ENCODE assay signal across 13 cellular contexts in genomic region chr2:231067531-231067930, GRCh38. TPM values are rescaled to one million over a fixed set of nuclear protein-coding genes. Genes with fewer than 3 reads are reported as not detected.
DNase-seq lines count a peak whose midpoint lies in the region; ATAC-seq, FAIRE-seq and TF ChIP-seq lines count a peak whose summit lies in the region.
"Not testable (repeated sequence)": the region's sequence is repeated elsewhere in the genome, so short reads cannot be mapped to it uniquely, and the experiment has no call there.
"Had no signal": no experiment of that assay in that cellular context is flagged by ENCODE, and none has a peak within 500 bp of the region (broad histone marks: within the 10 kb centered on the region; RNA-seq: fewer than 3 reads in every experiment).

No MANE protein-coding gene starts in this region.

- peaks cover 21% of the 10 kb centered on the region for H4K20me1 ChIP-seq in PC-9 (ENCODE audit: insufficient read depth)
- not testable (repeated sequence) for H4K20me1 ChIP-seq in HepG2 (ENCODE audit: insufficient read depth, low read length)
- H4K20me1 ChIP-seq in smooth muscle cell (ENCODE audit: low read depth) = peaks cover 48% of the 10 kb centered on the region

- not testable (repeated sequence) for TF ChIP-seq RAD21 in A549 (conservative IDR thresholded peaks at IDR 0.05 in 1 of 2, IDR thresholded peaks at IDR 0.05 in 1 of 2); HepG2 (CRISPR knock-in tag; IDR thresholded peaks at IDR 0.05)

- TF ChIP-seq EP300 in A549 (IDR thresholded peaks at IDR 0.05); HepG2 (IDR thresholded peaks at IDR 0.05; ENCODE audit: low read depth in 2 of 2, low read length in 2 of 2); HepG2 (CRISPR knock-in tag; IDR thresholded peaks at IDR 0.05; ENCODE audit: borderline replicate concordance): not testable (repeated sequence)

- POLR2A ChIA-PET in A549 (lab: Yijun Ruan, JAX) = interaction anchor here (1.6 kb wide), 1 partner anchor 384 kb away, joined by 11 read pairs; no protein-coding TSS in a partner anchor
- POLR2A ChIA-PET in HEK293 (lab: Yijun Ruan, JAX); PC-9 (lab: Charles Lee; ENCODE audit: unreplicated experiment): not testable (repeated sequence)
- POLR2A ChIA-PET in activated CD8-positive, alpha-beta T cell treated with anti-CD3 and anti-CD28 coated beads for 36 hours (lab: Charles Lee) = interaction anchor here (0.6 to 2.3 kb wide), 2 partner anchors 9 to 29 kb away, joined by 3 to 9 read pairs; no protein-coding TSS in a partner anchor
- POLR2A ChIA-PET in HepG2 (lab: Yijun Ruan, JAX) = interaction anchor here (0.7 to 1.5 kb wide), 4 partner anchors 9 to 17 kb away, joined by 3 to 16 read pairs (median 6); no protein-coding TSS in a partner anchor

- peaks cover 42% of the 10 kb centered on the region for H3F3A ChIP-seq in PC-9 (ENCODE audit: insufficient read depth, low read depth)
- H3F3A ChIP-seq in smooth muscle cell (ENCODE audit: low read depth) = peaks cover 19% of the 10 kb centered on the region

- not testable (repeated sequence) for H3K4me3 Mint-ChIP-seq in activated CD8-positive, alpha-beta T cell treated with anti-CD3 and anti-CD28 coated beads for 36 hours; activated naive CD8-positive, alpha-beta T cell treated with anti-CD3 and anti-CD28 coated beads, Interleukin-2, amount 50 U/mL, for 24 hours

- ATAC-seq in A549; activated CD8-positive, alpha-beta T cell treated with anti-CD3 and anti-CD28 coated beads for 36 hours; activated naive CD8-positive, alpha-beta T cell treated with anti-CD3 and anti-CD28 coated beads, Interleukin-2, amount 50 U/mL, for 24 hours; HepG2: not testable (repeated sequence)

- not testable (repeated sequence) for TF ChIP-seq POLR2A in A549 (IDR thresholded peaks at IDR 0.05; ENCODE audit: low read length); HepG2 (IDR thresholded peaks at IDR 0.05; ENCODE audit: insufficient read depth in 1 of 2, low read depth in 2 of 2, low read length in 2 of 2)

- H3K9me3 ChIP-seq in A549; HEK293 (ENCODE audit: control insufficient read depth, insufficient read depth, low read depth, low read length); PC-9 (ENCODE audit: insufficient read depth, low read depth); HepG2 (ENCODE audit: low read length); smooth muscle cell (replicated peaks; ENCODE audit: low read depth): not testable (repeated sequence)

- peak overlapping the region; percentile 12 for H3K27ac Mint-ChIP-seq in activated CD8-positive, alpha-beta T cell treated with anti-CD3 and anti-CD28 coated beads for 36 hours
- H3K27ac Mint-ChIP-seq in activated naive CD8-positive, alpha-beta T cell treated with anti-CD3 and anti-CD28 coated beads, Interleukin-2, amount 50 U/mL, for 24 hours = peak overlapping the region; percentile 63

- H3K4me3 ChIP-seq in A549; HEK293 (ENCODE audit: low read depth, low read length); PC-9; HepG2 (replicated peaks in 1 of 3; ENCODE audit: insufficient read depth in 1 of 3, low read depth in 2 of 3, low read length in 3 of 3); smooth muscle cell: not testable (repeated sequence)

- H3K27ac ChIP-seq in A549 (peak overlapping the region in 1 of 2 experiments; percentile 74; a peak in 2 of 6 replicates), PC-9 (peak overlapping the region; percentile 56), HepG2 (ENCODE audit: extremely low read length, insufficient read depth, low read length) (peak overlapping the region; percentile 8), smooth muscle cell (ENCODE audit: low read depth) (peak overlapping the region; percentile 90)
- not testable (repeated sequence) for H3K27ac ChIP-seq in HEK293 (ENCODE audit: extremely low read depth, low read depth, low read length)

- H3K4me2 ChIP-seq in A549 (peak overlapping the region; percentile 51; the same call in 2 of the 3 replicates), PC-9 (peak overlapping the region; percentile 44; the same call in 1 of the 2 replicates)
- H3K4me2 ChIP-seq in HepG2 (ENCODE audit: low read depth, low read length); smooth muscle cell: not testable (repeated sequence)

- H3K4me1 Mint-ChIP-seq in activated CD8-positive, alpha-beta T cell treated with anti-CD3 and anti-CD28 coated beads for 36 hours (ENCODE audit: low read depth) = peaks cover 11% of the 10 kb centered on the region
- H3K4me1 Mint-ChIP-seq in activated naive CD8-positive, alpha-beta T cell treated with anti-CD3 and anti-CD28 coated beads, Interleukin-2, amount 50 U/mL, for 24 hours = peaks cover 12% of the 10 kb centered on the region

- H3K9me2 ChIP-seq in PC-9 (ENCODE audit: insufficient read depth) = not testable (repeated sequence)

- CTCF ChIA-PET in A549 (lab: Yijun Ruan, JAX) = interaction anchor here (0.7 to 1.6 kb wide), 4 partner anchors 13 to 345 kb away, joined by 3 to 5 read pairs (median 4); no protein-coding TSS in a partner anchor
- CTCF ChIA-PET in HEK293 (lab: Yijun Ruan, JAX) = interaction anchor here (0.7 to 1.0 kb wide), 2 partner anchors 37 to 209 kb away, joined by 3 to 4 read pairs; no protein-coding TSS in a partner anchor
- CTCF ChIA-PET in PC-9 (lab: Charles Lee); HepG2 (lab: Yijun Ruan, JAX; ENCODE audit: low intra/inter-chr PET ratio, low total read pairs): not testable (repeated sequence)
- CTCF ChIA-PET in activated CD8-positive, alpha-beta T cell treated with anti-CD3 and anti-CD28 coated beads for 36 hours (lab: Charles Lee) = interaction anchor here (0.9 to 1.9 kb wide), 3 partner anchors 11 to 159 kb away, joined by 3 to 10 read pairs (median 3); partner anchors contain the start of gene PSMD1

- not testable (repeated sequence) for FAIRE-seq in A549 (lab: Jason Lieb, UNC); HepG2 (lab: Jason Lieb, UNC)

- H3K36me3 ChIP-seq in HEK293 (ENCODE audit: control insufficient read depth in 2 of 2, insufficient read depth in 1 of 2, low read length in 2 of 2) = peaks cover 60 to 92% of the 10 kb centered on the region in 2 experiments
- H3K36me3 ChIP-seq in PC-9 (ENCODE audit: low read depth) = peaks cover 79% of the 10 kb centered on the region
- H3K36me3 ChIP-seq in HepG2 (replicated peaks in 1 of 2; ENCODE audit: control insufficient read depth in 1 of 2, insufficient read depth in 2 of 2, low read length in 2 of 2) = peaks cover 24 to 80% of the 10 kb centered on the region in 2 experiments
- peaks cover 50% of the 10 kb centered on the region for H3K36me3 ChIP-seq in smooth muscle cell (ENCODE audit: low read depth)

- in situ Hi-C loops in HepG2 (cut with HindIII; ENCODE audit: extremely low pct_ligation_motif_present, low pct_unique_long_range_greater_than_20kb) = not testable (repeated sequence)

- not testable (repeated sequence) for H2AFZ ChIP-seq in PC-9; HepG2 (ENCODE audit: low read length); smooth muscle cell (ENCODE audit: low read depth)

- intact Hi-C loops in PC-9 (cut with micrococcal nuclease; ENCODE audit: unreplicated experiment); activated CD8-positive, alpha-beta T cell treated with anti-CD3 and anti-CD28 coated beads for 36 hours (cut with micrococcal nuclease); HepG2 (cut with micrococcal nuclease; ENCODE audit: unreplicated experiment): not testable (repeated sequence)

- not testable (repeated sequence) for H3K9ac ChIP-seq in HepG2 (ENCODE audit: insufficient read depth, low read depth, low read length); smooth muscle cell (ENCODE audit: low read depth)

- peaks cover 35% of the 10 kb centered on the region for H3K36me3 Mint-ChIP-seq in activated CD8-positive, alpha-beta T cell treated with anti-CD3 and anti-CD28 coated beads for 36 hours (ENCODE audit: low read depth)
- H3K36me3 Mint-ChIP-seq in activated naive CD8-positive, alpha-beta T cell treated with anti-CD3 and anti-CD28 coated beads, Interleukin-2, amount 50 U/mL, for 24 hours (ENCODE audit: low read depth) = peaks cover 62% of the 10 kb centered on the region

- BruUV-seq in PC-9 (replicated peaks; lab: Mats Ljungman, UMichigan); HepG2 (replicated peaks; lab: Mats Ljungman, UMichigan): not testable (repeated sequence)

- 93% methylated on average over 8 of the region's 8 CpGs for WGBS in A549 (ENCODE audit: missing lambda C conversion rate)
- 94% methylated on average over 8 of the region's 8 CpGs for WGBS in HepG2 (ENCODE audit: low lambda C conversion rate)
- 95% methylated on average over 8 of the region's 8 CpGs for whole genome bisulfite sequencing in smooth muscle cell (ENCODE audit: low lambda C conversion rate)

- peaks cover 35% of the 10 kb centered on the region for H3K79me2 ChIP-seq in PC-9 (ENCODE audit: low read depth)
- not testable (repeated sequence) for H3K79me2 ChIP-seq in HepG2 (ENCODE audit: insufficient read depth, low read length)
- peaks cover 10% of the 10 kb centered on the region for H3K79me2 ChIP-seq in smooth muscle cell (ENCODE audit: low read depth)

- H3K9me3 Mint-ChIP-seq in activated CD8-positive, alpha-beta T cell treated with anti-CD3 and anti-CD28 coated beads for 36 hours; activated naive CD8-positive, alpha-beta T cell treated with anti-CD3 and anti-CD28 coated beads, Interleukin-2, amount 50 U/mL, for 24 hours: not testable (repeated sequence)

- H3K27me3 Mint-ChIP-seq in activated CD8-positive, alpha-beta T cell treated with anti-CD3 and anti-CD28 coated beads for 36 hours; activated naive CD8-positive, alpha-beta T cell treated with anti-CD3 and anti-CD28 coated beads, Interleukin-2, amount 50 U/mL, for 24 hours: not testable (repeated sequence)

- H3K27me3 ChIP-seq in PC-9 (ENCODE audit: insufficient read depth, low read depth); HepG2 (ENCODE audit: control insufficient read depth in 1 of 2, insufficient read depth in 2 of 2, low read length in 2 of 2); smooth muscle cell (ENCODE audit: low read depth): not testable (repeated sequence)

- H3K4me1 ChIP-seq in A549 = peaks cover 23% of the 10 kb centered on the region
- not testable (repeated sequence) for H3K4me1 ChIP-seq in HEK293 (ENCODE audit: control insufficient read depth, insufficient read depth, low read length); smooth muscle cell (ENCODE audit: low read depth)
- H3K4me1 ChIP-seq in PC-9 (replicated peaks; ENCODE audit: insufficient read depth) = peaks cover 29% of the 10 kb centered on the region
- H3K4me1 ChIP-seq in HepG2 (ENCODE audit: insufficient read depth, low read length) = peaks cover 41% of the 10 kb centered on the region

- not testable (repeated sequence) for DNase-seq in A549 (ENCODE audit: low read depth in 1 of 2, low spot score in 1 of 2); PC-9; activated CD8-positive, alpha-beta T cell treated with anti-CD3 and anti-CD28 coated beads for 36 hours; activated naive CD8-positive, alpha-beta T cell treated with anti-CD3 and anti-CD28 coated beads, Interleukin-2, amount 50 U/mL, for 24 hours; HepG2 (ENCODE audit: low spot score); smooth muscle cell (lab: John Stamatoyannopoulos, UW; ENCODE audit: unreplicated experiment)

- TF ChIP-seq CTCF in A549 (IDR thresholded peaks at IDR 0.05); HEK293 (tag by site-specific recombination; IDR thresholded peaks at IDR 0.05); PC-9 (conservative IDR thresholded peaks at IDR 0.05); activated CD8-positive, alpha-beta T cell treated with anti-CD3 and anti-CD28 coated beads for 36 hours (IDR thresholded peaks at IDR 0.05); HepG2 (CRISPR knock-in tag; IDR thresholded peaks at IDR 0.05); smooth muscle cell (IDR thresholded peaks at IDR 0.05; ENCODE audit: borderline replicate concordance, insufficient read depth, poor library complexity, severe bottlenecking): not testable (repeated sequence)

RNA-seq across cellular contexts. Expression of gene PSMD1, which starts 10.9 kb away (rescaled TPM):
- polyA plus RNA-seq in A549 (2011; rRNA removed) (248 and 292 TPM in 2 replicates), A549 (2017; fragmentation: RNase III; extraction: RNeasy Plus Mini Kit Qiagen cat#74134 plus additional on column Dnase treatment) (113 to 127 TPM (median 122 TPM) in 3 replicates), HepG2 (2011; rRNA removed) (109 and 136 TPM in 2 replicates), smooth muscle cell (95.4 and 99.7 TPM in 2 replicates)
- 128 and 138 TPM in 2 replicates for polyA plus RNA-seq in A549 (2012; cell fraction: cytosol; rRNA removed)
- 81.0 and 113 TPM in 2 replicates for polyA plus RNA-seq in A549 (2012; cell fraction: nucleus; rRNA removed)
- polyA minus RNA-seq in A549 (2011; rRNA and poly(A)+ RNA removed) = 337 and 350 TPM in 2 replicates
- total RNA-seq in PC-9 (2021) (80.6 and 119 TPM in 2 replicates), HepG2 (2016; rRNA removed; fragmentation: Illumina TruSeq; extraction: Trizol) (191 and 287 TPM in 2 replicates), smooth muscle cell (88.8 and 95.7 TPM in 2 replicates)
- 100 to 1,000 TPM; 106 to 114 TPM for total RNA-seq in activated CD8-positive, alpha-beta T cell treated with anti-CD3 and anti-CD28 coated beads for 36 hours
- total RNA-seq in HepG2 (2016; cell fraction: cytosol; rRNA removed; fragmentation: Illumina TruSeq; extraction: Trizol; ENCODE audit: low read depth) = 27.0 and 34.5 TPM in 2 replicates
- total RNA-seq in HepG2 (2016; cell fraction: insoluble cytoplasmic fraction; rRNA removed; fragmentation: Illumina TruSeq; extraction: Trizol) = 192 and 276 TPM in 2 replicates
- 40.7 and 50.7 TPM in 2 replicates for total RNA-seq in HepG2 (2016; cell fraction: membrane; rRNA removed; fragmentation: Illumina TruSeq; extraction: Trizol)
- total RNA-seq in HepG2 (2016; cell fraction: nucleus; rRNA removed; fragmentation: Illumina TruSeq; extraction: Trizol) = 131 and 150 TPM in 2 replicates
- polyA plus RNA-seq in HepG2 (2011; cell fraction: cytosol; rRNA removed) = 70.3 and 97.3 TPM in 2 replicates
- polyA plus RNA-seq in HepG2 (2011; cell fraction: nucleus; rRNA removed) = 59.1 and 61.7 TPM in 2 replicates
- polyA plus RNA-seq in HepG2 (2012) = 63.5 and 69.5 TPM in 2 replicates
- 10.9 and 15.6 TPM in 2 replicates for polyA plus RNA-seq in HepG2 (2016; cell fraction: cytosol; fragmentation: Illumina TruSeq; extraction: Trizol; ENCODE audit: low read depth)
- 202 TPM in 2 replicates for polyA plus RNA-seq in HepG2 (2016; cell fraction: insoluble cytoplasmic fraction; fragmentation: Illumina TruSeq; extraction: Trizol; ENCODE audit: low read depth)
- polyA plus RNA-seq in HepG2 (2016; cell fraction: membrane; fragmentation: Illumina TruSeq; extraction: Trizol; ENCODE audit: low read depth) = 21.2 and 25.3 TPM in 2 replicates
- polyA plus RNA-seq in HepG2 (2016; cell fraction: nucleus; fragmentation: Illumina TruSeq; extraction: Trizol; ENCODE audit: insufficient read depth, low read depth) = 130 and 134 TPM in 2 replicates
- polyA minus RNA-seq in HepG2 (2011; rRNA and poly(A)+ RNA removed; ENCODE audit: low replicate concordance) = 421 and 438 TPM in 2 replicates
- polyA minus RNA-seq in HepG2 (2011; cell fraction: cytosol; rRNA and poly(A)+ RNA removed) = 58.8 and 72.8 TPM in 2 replicates
- 145 and 196 TPM in 2 replicates for polyA minus RNA-seq in HepG2 (2011; cell fraction: nucleus; rRNA and poly(A)+ RNA removed)

RNA-seq across cellular contexts. Expression of gene C2orf72, which starts 30.2 kb away (rescaled TPM):
- polyA plus RNA-seq in A549 (2011; rRNA removed) (7.4 and 12.7 TPM in 2 replicates), A549 (2017; fragmentation: RNase III; extraction: RNeasy Plus Mini Kit Qiagen cat#74134 plus additional on column Dnase treatment) (4.1 to 5.2 TPM (median 4.9 TPM) in 3 replicates), HepG2 (2011; rRNA removed) (203 and 242 TPM in 2 replicates), smooth muscle cell (0.48 and 1.1 TPM in 2 replicates)
- polyA plus RNA-seq in A549 (2012; cell fraction: cytosol; rRNA removed) = 7.9 and 8.2 TPM in 2 replicates
- polyA plus RNA-seq in A549 (2012; cell fraction: nucleus; rRNA removed) = 7.8 and 9.1 TPM in 2 replicates
- 8.0 and 11.5 TPM in 2 replicates for polyA minus RNA-seq in A549 (2011; rRNA and poly(A)+ RNA removed)
- total RNA-seq in PC-9 (2021) (0.13 TPM in 1 of 2 replicates, not detected in the other), HepG2 (2016; rRNA removed; fragmentation: Illumina TruSeq; extraction: Trizol) (147 and 152 TPM in 2 replicates), smooth muscle cell (0.40 and 1.2 TPM in 2 replicates)
- total RNA-seq in activated CD8-positive, alpha-beta T cell treated with anti-CD3 and anti-CD28 coated beads for 36 hours = 1 to 10 TPM; 2.6 to 5.1 TPM
- 25.4 and 28.7 TPM in 2 replicates for total RNA-seq in HepG2 (2016; cell fraction: cytosol; rRNA removed; fragmentation: Illumina TruSeq; extraction: Trizol; ENCODE audit: low read depth)
- total RNA-seq in HepG2 (2016; cell fraction: insoluble cytoplasmic fraction; rRNA removed; fragmentation: Illumina TruSeq; extraction: Trizol) = 131 and 146 TPM in 2 replicates
- total RNA-seq in HepG2 (2016; cell fraction: membrane; rRNA removed; fragmentation: Illumina TruSeq; extraction: Trizol) = 109 and 116 TPM in 2 replicates
- 72.4 and 86.5 TPM in 2 replicates for total RNA-seq in HepG2 (2016; cell fraction: nucleus; rRNA removed; fragmentation: Illumina TruSeq; extraction: Trizol)
- 134 and 156 TPM in 2 replicates for polyA plus RNA-seq in HepG2 (2011; cell fraction: cytosol; rRNA removed)
- polyA plus RNA-seq in HepG2 (2011; cell fraction: nucleus; rRNA removed) = 216 and 271 TPM in 2 replicates
- polyA plus RNA-seq in HepG2 (2012) = 95.0 and 118 TPM in 2 replicates
- polyA plus RNA-seq in HepG2 (2016; cell fraction: cytosol; fragmentation: Illumina TruSeq; extraction: Trizol; ENCODE audit: low read depth) = 32.1 and 34.1 TPM in 2 replicates
- 143 and 164 TPM in 2 replicates for polyA plus RNA-seq in HepG2 (2016; cell fraction: insoluble cytoplasmic fraction; fragmentation: Illumina TruSeq; extraction: Trizol; ENCODE audit: low read depth)
- polyA plus RNA-seq in HepG2 (2016; cell fraction: membrane; fragmentation: Illumina TruSeq; extraction: Trizol; ENCODE audit: low read depth) = 89.2 and 92.3 TPM in 2 replicates
- 155 and 158 TPM in 2 replicates for polyA plus RNA-seq in HepG2 (2016; cell fraction: nucleus; fragmentation: Illumina TruSeq; extraction: Trizol; ENCODE audit: insufficient read depth, low read depth)
- 0.05 and 126 TPM in 2 replicates for polyA minus RNA-seq in HepG2 (2011; rRNA and poly(A)+ RNA removed; ENCODE audit: low replicate concordance)
- polyA minus RNA-seq in HepG2 (2011; cell fraction: cytosol; rRNA and poly(A)+ RNA removed) = 48.1 and 75.6 TPM in 2 replicates
- polyA minus RNA-seq in HepG2 (2011; cell fraction: nucleus; rRNA and poly(A)+ RNA removed) = 48.4 and 62.5 TPM in 2 replicates
- total RNA-seq: A673; CD8-positive, alpha-beta T cell had no signal
- polyA plus RNA-seq: AG04450 had no signal

RNA-seq across cellular contexts. Expression of gene HTR2B, which starts 57.3 kb away (rescaled TPM):
- polyA plus RNA-seq in A549 (2011; rRNA removed) (1.4 and 1.5 TPM in 2 replicates), A549 (2017; fragmentation: RNase III; extraction: RNeasy Plus Mini Kit Qiagen cat#74134 plus additional on column Dnase treatment) (0.21 to 0.30 TPM (median 0.22 TPM) in 3 replicates), HepG2 (2011; rRNA removed) (0.03 and 0.08 TPM in 2 replicates), smooth muscle cell (0.07 TPM in 1 of 2 replicates, not detected in the other)
- 0.36 and 0.40 TPM in 2 replicates for polyA plus RNA-seq in A549 (2012; cell fraction: cytosol; rRNA removed)
- 0.22 and 0.37 TPM in 2 replicates for polyA plus RNA-seq in A549 (2012; cell fraction: nucleus; rRNA removed)
- polyA minus RNA-seq in A549 (2011; rRNA and poly(A)+ RNA removed) = 0.63 and 0.74 TPM in 2 replicates
- total RNA-seq in PC-9 (2021) (not detected in 2 replicates), HepG2 (2016; rRNA removed; fragmentation: Illumina TruSeq; extraction: Trizol) (not detected in 2 replicates), smooth muscle cell (not detected in 2 replicates)
- not detected for total RNA-seq in activated CD8-positive, alpha-beta T cell treated with anti-CD3 and anti-CD28 coated beads for 36 hours
- not detected in 2 replicates for total RNA-seq in HepG2 (2016; cell fraction: cytosol; rRNA removed; fragmentation: Illumina TruSeq; extraction: Trizol; ENCODE audit: low read depth)
- not detected in 2 replicates for total RNA-seq in HepG2 (2016; cell fraction: insoluble cytoplasmic fraction; rRNA removed; fragmentation: Illumina TruSeq; extraction: Trizol)
- total RNA-seq in HepG2 (2016; cell fraction: membrane; rRNA removed; fragmentation: Illumina TruSeq; extraction: Trizol) = not detected in 2 replicates
- total RNA-seq in HepG2 (2016; cell fraction: nucleus; rRNA removed; fragmentation: Illumina TruSeq; extraction: Trizol) = not detected in 2 replicates
- not detected in 2 replicates for polyA plus RNA-seq in HepG2 (2011; cell fraction: cytosol; rRNA removed)
- not detected in 2 replicates for polyA plus RNA-seq in HepG2 (2011; cell fraction: nucleus; rRNA removed)
- polyA plus RNA-seq in HepG2 (2012) = not detected in 2 replicates
- not detected in 2 replicates for polyA plus RNA-seq in HepG2 (2016; cell fraction: cytosol; fragmentation: Illumina TruSeq; extraction: Trizol; ENCODE audit: low read depth)
- polyA plus RNA-seq in HepG2 (2016; cell fraction: insoluble cytoplasmic fraction; fragmentation: Illumina TruSeq; extraction: Trizol; ENCODE audit: low read depth) = not detected in 2 replicates
- not detected in 2 replicates for polyA plus RNA-seq in HepG2 (2016; cell fraction: membrane; fragmentation: Illumina TruSeq; extraction: Trizol; ENCODE audit: low read depth)
- not detected in 2 replicates for polyA plus RNA-seq in HepG2 (2016; cell fraction: nucleus; fragmentation: Illumina TruSeq; extraction: Trizol; ENCODE audit: insufficient read depth, low read depth)
- not detected in 2 replicates for polyA minus RNA-seq in HepG2 (2011; rRNA and poly(A)+ RNA removed; ENCODE audit: low replicate concordance)
- polyA minus RNA-seq in HepG2 (2011; cell fraction: cytosol; rRNA and poly(A)+ RNA removed) = not detected in 2 replicates
- not detected in 2 replicates for polyA minus RNA-seq in HepG2 (2011; cell fraction: nucleus; rRNA and poly(A)+ RNA removed)
- total RNA-seq: A673; CD8-positive, alpha-beta T cell; H1; H9; HT-29 had no signal
- polyA plus RNA-seq: H1 had no signal

Comparison
In these comparisons a context has a peak if more than half of its experiments do, and no peak if none do; other contexts are left out.
1. RNA of gene C2orf72, which starts 30.2 kb away (total RNA-seq): 25.4 to 152 TPM in HepG2; 2.6 to 5.1 TPM in activated CD8-positive, alpha-beta T cell treated with anti-CD3 and anti-CD28 coated beads for 36 hours, 0.40 to 1.2 TPM in smooth muscle cell and 0.13 TPM in PC-9; every median in the first group is over 4 times any median in the second.